ENCODE assay signal across 8 cellular contexts in genomic region chr12:123106640-123107359, GRCh38. TPM values are rescaled to one million over a fixed set of nuclear protein-coding genes. Genes with fewer than 3 reads are reported as not detected.
DNase-seq lines count a peak whose midpoint lies in the region; ATAC-seq and TF ChIP-seq lines count a peak whose summit lies in the region.

No MANE protein-coding gene starts in this region.

- H4K20me1 ChIP-seq in GM23338 (replicated peaks; ENCODE audit: insufficient read depth), result no peaks in the 10 kb centered on the region

- H3K4me3 ChIP-seq in GM23338, result no peak overlapping the region

- no peak for TF ChIP-seq CTCF in GM23338 (conservative IDR thresholded peaks at IDR 0.05; ENCODE audit: low read depth in 2 of 2)

- peak; percentile 97 for ATAC-seq in stimulated activated memory B cell treated with anti-CD40 and anti-IgM and Interleukin-4, amounts not matched to agents 10 μg/mL and 1 μg/mL and 100 μg/mL, for 72 hours
- no peak for ATAC-seq in GM23338

- peak overlapping the region; percentile 73 to 82 (median 79) for H3K4me3 Mint-ChIP-seq in immature natural killer cell
- H3K4me3 Mint-ChIP-seq in stimulated activated memory B cell treated with anti-CD40 and anti-IgM and Interleukin-4, amounts not matched to agents 10 μg/mL and 1 μg/mL and 100 μg/mL, for 72 hours, result peak overlapping the region; percentile 45
- no peak overlapping the region for H3K4me3 Mint-ChIP-seq in GM23338

- no peak overlapping the region; the same call in 1 of the 2 replicates for H3K4me2 ChIP-seq in GM23338

- peaks cover 0 to 5% (median 0%) of the 10 kb centered on the region in 3 donors for H3K36me3 Mint-ChIP-seq in immature natural killer cell
- H3K36me3 Mint-ChIP-seq in stimulated activated memory B cell treated with anti-CD40 and anti-IgM and Interleukin-4, amounts not matched to agents 10 μg/mL and 1 μg/mL and 100 μg/mL, for 72 hours, result peaks cover 26% of the 10 kb centered on the region
- no peaks in the 10 kb centered on the region; the same call in 2 of the 3 replicates for H3K36me3 Mint-ChIP-seq in GM23338 (ENCODE audit: low read depth)

- H3K27ac Mint-ChIP-seq in immature natural killer cell (peak overlapping the region; percentile 86 to 95 (median 93)), GM23338 (no peak overlapping the region)
- H3K27ac Mint-ChIP-seq in stimulated activated memory B cell treated with anti-CD40 and anti-IgM and Interleukin-4, amounts not matched to agents 10 μg/mL and 1 μg/mL and 100 μg/mL, for 72 hours, result peak overlapping the region; percentile 98

- no peaks in the 10 kb centered on the region; the same call in 1 of the 2 replicates for H3F3A ChIP-seq in GM23338 (replicated peaks; ENCODE audit: low read depth)

- DNase-seq in activated gamma-delta T cell treated with Interleukin-2 at 50 U/mL for 16 hours (peak; percentile 66), activated gamma-delta T cell (lab: John Stamatoyannopoulos, UW) (no peak), immature natural killer cell (peak; percentile 49 to 63 (median 60)), GM23338 (ENCODE audit: low spot score) (no peak), NCI-H2171 (lab: John Stamatoyannopoulos, UW) (no peak), cerebellar cortex (ENCODE audit: low spot score) (no peak)
- peak; percentile 33 to 38 for DNase-seq in activated CD8-positive, alpha-beta memory T cell treated with anti-CD3 and anti-CD28 coated beads for 4 hours (ENCODE audit: low read depth in 2 of 2)

- no peak overlapping the region for H3K27ac ChIP-seq in GM23338 (ENCODE audit: low read depth)

- H3K27me3 ChIP-seq in GM23338 (ENCODE audit: insufficient read depth), result no peaks in the 10 kb centered on the region

- H3K9me2 ChIP-seq in GM23338 (ENCODE audit: insufficient read depth), result no peaks in the 10 kb centered on the region

- no peaks in the 10 kb centered on the region for H3K36me3 ChIP-seq in GM23338 (ENCODE audit: insufficient read depth)

- no peaks in the 10 kb centered on the region for H3K79me2 ChIP-seq in GM23338 (replicated peaks; ENCODE audit: insufficient read depth)

- no peak overlapping the region for H2AFZ ChIP-seq in GM23338

- H3K4me1 Mint-ChIP-seq in immature natural killer cell (peaks cover 71 to 76% of the 10 kb centered on the region in 2 donors), GM23338 (peaks cover 50% of the 10 kb centered on the region)
- H3K4me1 Mint-ChIP-seq in stimulated activated memory B cell treated with anti-CD40 and anti-IgM and Interleukin-4, amounts not matched to agents 10 μg/mL and 1 μg/mL and 100 μg/mL, for 72 hours, result peaks cover 49% of the 10 kb centered on the region

- peaks cover 1 to 5% (median 3%) of the 10 kb centered on the region in 3 donors for H3K27me3 Mint-ChIP-seq in immature natural killer cell (ENCODE audit: low read depth in 3 of 3)
- H3K27me3 Mint-ChIP-seq in stimulated activated memory B cell treated with anti-CD40 and anti-IgM and Interleukin-4, amounts not matched to agents 10 μg/mL and 1 μg/mL and 100 μg/mL, for 72 hours, result no peaks in the 10 kb centered on the region
- H3K27me3 Mint-ChIP-seq in GM23338 (ENCODE audit: insufficient read depth, low read depth, poor library complexity), result peaks cover 9% of the 10 kb centered on the region

- H3K4me1 ChIP-seq in GM23338 (ENCODE audit: insufficient read depth), result peaks cover 42% of the 10 kb centered on the region

- H3K9me3 Mint-ChIP-seq in immature natural killer cell (no peaks in the 10 kb centered on the region), GM23338 (no peaks in the 10 kb centered on the region)
- H3K9me3 Mint-ChIP-seq in stimulated activated memory B cell treated with anti-CD40 and anti-IgM and Interleukin-4, amounts not matched to agents 10 μg/mL and 1 μg/mL and 100 μg/mL, for 72 hours, result no peaks in the 10 kb centered on the region

TF ChIP-seq in GM23338, 12 proteins besides CTCF, POLR2A, EP300 and RAD21:
- no peak for TF ChIP-seq NANOG (IDR thresholded peaks at IDR 0.05; ENCODE audit: borderline replicate concordance)
- TF ChIP-seq POLR2AphosphoS5 (IDR thresholded peaks at IDR 0.05; ENCODE audit: low read depth), result no peak
- no peak for TF ChIP-seq JUNB (IDR thresholded peaks at IDR 0.05; ENCODE audit: unreplicated experiment)
- TF ChIP-seq CREB1 (CRISPR knock-in tag; IDR thresholded peaks at IDR 0.05; ENCODE audit: low read depth), result no peak

RNA-seq across cellular contexts. Expression of gene PITPNM2, which starts 44.1 kb away (rescaled TPM):
- polyA plus RNA-seq in immature natural killer cell (1 to 10 TPM; 4.7 to 8.6 (median 7.1) TPM), GM23338 (2016; fragmentation: Nextera tagmentation; extraction: Ambion mirVana) (0.28 and 0.82 TPM in 2 replicates)
- 1.9 and 3.0 TPM in 2 replicates for total RNA-seq in GM23338 (2014; rRNA removed; shearing (Covaris generic))

Comparison
In these comparisons a context has a peak if more than half of its experiments do, and no peak if none do; other contexts are left out.
1. DNase-seq: peak in activated gamma-delta T cell treated with Interleukin-2 at 50 U/mL for 16 hours (single experiment), activated CD8-positive, alpha-beta memory T cell treated with anti-CD3 and anti-CD28 coated beads for 4 hours (2 of 2) and immature natural killer cell (3 of 3); none in activated gamma-delta T cell (single experiment), GM23338 (single experiment), NCI-H2171 (single experiment) and cerebellar cortex (single experiment).